Comparison of ENCODE assay signal across 21 cellular contexts in genomic region chr14:39005044-39005736, GRCh38.
DNase-seq lines count a peak whose midpoint lies in the region; ATAC-seq and TF ChIP-seq lines count a peak whose summit lies in the region.
"Had no signal": no experiment of that assay in that cellular context is flagged by ENCODE, and none has a peak within 500 bp of the region (broad histone marks: within the 10 kb centered on the region; RNA-seq: fewer than 3 reads in every experiment).

No MANE protein-coding gene starts in this region.

- H3K27ac ChIP-seq in lower lobe of right lung (peak overlapping the region; percentile 48), thyroid gland (no peak overlapping the region)
- H3K27ac ChIP-seq: C4-2B, skin epidermis, suprapubic skin had no signal

- intact Hi-C loops in lower lobe of right lung (cut with DNase I) (no loop called here), thyroid gland (cut with DNase I) (no loop called here)

- TF ChIP-seq CTCF in fibroblast of the aortic adventitia (IDR thresholded peaks at IDR 0.05; ENCODE audit: insufficient read depth, low read length) (no peak), lower lobe of right lung (IDR thresholded peaks at IDR 0.05) (no peak), thyroid gland (IDR thresholded peaks at IDR 0.05) (no peak)

- H3K4me1 ChIP-seq in lower lobe of right lung (no peaks in the 10 kb centered on the region), thyroid gland (no peaks in the 10 kb centered on the region)
- H3K4me1 ChIP-seq: suprapubic skin had no signal

- no peaks in the 10 kb centered on the region for H3K27me3 ChIP-seq in lower lobe of right lung (ENCODE audit: low read depth)
- H3K27me3 ChIP-seq in thyroid gland: no peaks in the 10 kb centered on the region
- H3K27me3 ChIP-seq: suprapubic skin had no signal

- no peak for TF ChIP-seq POLR2A in thyroid gland (IDR thresholded peaks at IDR 0.05)

- DNase-seq in EH (ENCODE audit: low read depth): peak; percentile 10
- peak; percentile 12 for DNase-seq in UCSD-AML1 (lab: John Stamatoyannopoulos, UW; ENCODE audit: unreplicated experiment)
- DNase-seq in fibroblast of the aortic adventitia (ENCODE audit: low read depth): peak; percentile 22
- no peak for DNase-seq in lower lobe of right lung
- no peak for DNase-seq in thyroid gland
- DNase-seq in NCI-H1694 treated with DMSO at 0.1 percent for 48 hours (lab: John Stamatoyannopoulos, UW): no peak
- DNase-seq in NCI-H2171 treated with DMSO at 0.1 percent for 48 hours (lab: John Stamatoyannopoulos, UW): no peak
- no peak for DNase-seq in NCI-H1436 (lab: John Stamatoyannopoulos, UW)
- DNase-seq: ACHN; activated CD4-positive, alpha-beta T cell treated with anti-CD3 and anti-CD28 coated beads, Interleukin-2, amount 10 ng/mL, durations not matched to agents 24 days and 14 days; activated naive CD4-positive, alpha-beta T cell treated with anti-CD3 and anti-CD28 coated beads, Interleukin-2, amount 10 ng/mL, durations not matched to agents 7 days and 5 days; effector CD4-positive, alpha-beta T cell; EL; GOT3; NCI-H146; SHP77 treated with DMSO at 0.1 percent for 48 hours; stimulated activated CD4-positive, alpha-beta T cell treated with anti-CD3 and anti-CD28 coated beads, Interleukin-1b, Interleukin-23, amount 100 ng/mL, for 48 hours had no signal

- H3K9me3 ChIP-seq in lower lobe of right lung (no peaks in the 10 kb centered on the region), thyroid gland (no peaks in the 10 kb centered on the region)
- H3K9me3 ChIP-seq: suprapubic skin had no signal

- peak; percentile 52 to 74 for ATAC-seq in lower lobe of right lung
- ATAC-seq: esophagus mucosa had no signal

- H3K4me3 ChIP-seq in fibroblast of the aortic adventitia (ENCODE audit: low read depth, low read length) (no peak overlapping the region), lower lobe of right lung (no peak overlapping the region), thyroid gland (replicated peaks in 1 of 3) (no peak overlapping the region)
- H3K4me3 ChIP-seq: skin epidermis, suprapubic skin had no signal

- 92% methylated on average over 8 of the region's 8 CpGs for WGBS in thyroid gland, 2 donors

- no peaks in the 10 kb centered on the region for H3K36me3 ChIP-seq in lower lobe of right lung
- H3K36me3 ChIP-seq in thyroid gland: no peaks in the 10 kb centered on the region
- H3K36me3 ChIP-seq: suprapubic skin had no signal

Comparison
In these comparisons a context has a peak if more than half of its experiments do, and no peak if none do; other contexts are left out.
1. DNase-seq: peak in EH (single experiment), UCSD-AML1 (single experiment) and fibroblast of the aortic adventitia (single experiment); none in lower lobe of right lung (single experiment), thyroid gland (0 of 2), NCI-H1694 treated with DMSO at 0.1 percent for 48 hours (single experiment), NCI-H2171 treated with DMSO at 0.1 percent for 48 hours (single experiment) and NCI-H1436 (single experiment).